In genomic region chr4:40240040-40240653, GRCh38 we compare ENCODE assay signal across 14 cellular contexts. TPM values are rescaled to one million over a fixed set of nuclear protein-coding genes. Genes with fewer than 3 reads are reported as not detected.
DNase-seq lines count a peak whose midpoint lies in the region; ATAC-seq, FAIRE-seq and TF ChIP-seq lines count a peak whose summit lies in the region.
"Had no signal": no experiment of that assay in that cellular context is flagged by ENCODE, and none has a peak within 500 bp of the region (broad histone marks: within the 10 kb centered on the region; RNA-seq: fewer than 3 reads in every experiment).

No MANE protein-coding gene starts in this region.

- ATAC-seq in A549 (no peak), T-helper 17 cell (no peak), HG03175 (IDR thresholded peaks at IDR 0.05; ENCODE audit: unreplicated experiment) (no peak), HG02970 (IDR thresholded peaks at IDR 0.05; ENCODE audit: low FRiP score, unreplicated experiment) (no peak)
- ATAC-seq in central memory CD8-positive, alpha-beta T cell (replicated peaks; ENCODE audit: extremely low read depth, poor library complexity, severe bottlenecking), result no peak
- ATAC-seq: esophagus mucosa, SK-N-SH treated with all-trans-retinoic acid at 6 μM for 48 hours had no signal

- no peak for TF ChIP-seq RAD21 in A549 (conservative IDR thresholded peaks at IDR 0.05 in 1 of 2, IDR thresholded peaks at IDR 0.05 in 1 of 2)

- H3K27me3 ChIP-seq in ovary, result no peaks in the 10 kb centered on the region
- H3K27me3 ChIP-seq: BLaER1 treated with 17β-estradiol and CSF1 and Interleukin-3, amounts not matched to agents 10 nM and 100 nM; sigmoid colon had no signal

- H3K27me3 Mint-ChIP-seq in T-helper 17 cell, result no peaks in the 10 kb centered on the region
- H3K27me3 Mint-ChIP-seq in central memory CD8-positive, alpha-beta T cell, result no peaks in the 10 kb centered on the region

- intact Hi-C loops in ovary (cut with DNase I), result no loop called here

- H3K4me1 ChIP-seq in A549, result peaks cover 6% of the 10 kb centered on the region; the same call in 2 of the 3 replicates
- H3K4me1 ChIP-seq in ovary (ENCODE audit: insufficient read depth), result no peaks in the 10 kb centered on the region
- H3K4me1 ChIP-seq: sigmoid colon had no signal

- peaks cover 65% of the 10 kb centered on the region for H3K4me1 Mint-ChIP-seq in T-helper 17 cell
- peaks cover 83% of the 10 kb centered on the region for H3K4me1 Mint-ChIP-seq in central memory CD8-positive, alpha-beta T cell

- no peaks in the 10 kb centered on the region for H3K36me3 ChIP-seq in ovary
- H3K36me3 ChIP-seq: sigmoid colon had no signal

- FAIRE-seq in A549 (lab: Jason Lieb, UNC), result no peak
- FAIRE-seq: colon had no signal

- 74% methylated on average over 4 of the region's 4 CpGs for WGBS in A549 (ENCODE audit: missing lambda C conversion rate)
- 86 to 88% (median 87%) methylated on average over 4 of the region's 4 CpGs for WGBS in ovary, 3 donors

- no peak overlapping the region for H3K4me3 ChIP-seq in A549
- H3K4me3 ChIP-seq in ovary, result no peak overlapping the region
- H3K4me3 ChIP-seq: BLaER1 treated with 17β-estradiol and CSF1 and Interleukin-3, amounts not matched to agents 10 nM and 100 nM; sigmoid colon had no signal

- CTCF ChIA-PET in A549 (lab: Yijun Ruan, JAX), result interaction anchor here (1.2 to 1.3 kb wide), 2 partner anchors 13 to 89 kb away, joined by 3 read pairs; no protein-coding TSS in a partner anchor

- no peaks in the 10 kb centered on the region for H3K9me3 ChIP-seq in A549
- no peaks in the 10 kb centered on the region for H3K9me3 ChIP-seq in T-helper 17 cell (ENCODE audit: control insufficient read depth, low read length, poor library complexity, severe bottlenecking)
- no peaks in the 10 kb centered on the region for H3K9me3 ChIP-seq in ovary
- H3K9me3 ChIP-seq: sigmoid colon had no signal

- DNase-seq in A549 (ENCODE audit: low read depth in 1 of 2, low spot score in 1 of 2) (peak in 1 of 2 experiments; percentile 3), Daoy (ENCODE audit: low read depth) (peak; percentile 32), T-helper 17 cell (no peak), ovary (no peak), AG20443 (ENCODE audit: low spot score) (no peak)
- no peak for DNase-seq in central memory CD8-positive, alpha-beta T cell (ENCODE audit: low spot score in 2 of 2)
- DNase-seq: activated CD4-positive, alpha-beta T cell treated with anti-CD3 and anti-CD28 coated beads for 1 hour; sigmoid colon had no signal

- 0 out of 3 replicates have a peak overlapping the region, but pooled peaks have one; percentile 4 for H3K4me2 ChIP-seq in A549

- peaks cover 7% of the 10 kb centered on the region for H3K36me3 Mint-ChIP-seq in T-helper 17 cell (ENCODE audit: low read depth)
- peaks cover 85% of the 10 kb centered on the region for H3K36me3 Mint-ChIP-seq in central memory CD8-positive, alpha-beta T cell (ENCODE audit: insufficient read depth)

- POLR2A ChIA-PET in A549 (lab: Yijun Ruan, JAX), result no interaction called here

- no peak for TF ChIP-seq CTCF in A549 (IDR thresholded peaks at IDR 0.05)
- no peak for TF ChIP-seq CTCF in ovary (IDR thresholded peaks at IDR 0.05)

- peak overlapping the region in 1 of 2 experiments; percentile 52; a peak in 2 of 6 replicates for H3K27ac ChIP-seq in A549
- H3K27ac ChIP-seq in ovary, result no peak overlapping the region
- H3K27ac ChIP-seq: sigmoid colon had no signal

- H3K4me3 Mint-ChIP-seq in T-helper 17 cell, result peak overlapping the region; percentile 82
- peak overlapping the region; percentile 73 for H3K4me3 Mint-ChIP-seq in central memory CD8-positive, alpha-beta T cell

- H3K27ac Mint-ChIP-seq in T-helper 17 cell, result peak overlapping the region; percentile 99
- peak overlapping the region; percentile 99 for H3K27ac Mint-ChIP-seq in central memory CD8-positive, alpha-beta T cell (ENCODE audit: low read depth)

- no peaks in the 10 kb centered on the region for H3K9me3 Mint-ChIP-seq in central memory CD8-positive, alpha-beta T cell

- no peak for TF ChIP-seq POLR2A in A549 (IDR thresholded peaks at IDR 0.05; ENCODE audit: low read length)
- TF ChIP-seq POLR2A in ovary (IDR thresholded peaks at IDR 0.05), result no peak

- TF ChIP-seq EP300 in A549 (IDR thresholded peaks at IDR 0.05), result no peak
- no peak for TF ChIP-seq EP300 in ovary (IDR thresholded peaks at IDR 0.05)

TF ChIP-seq in A549, 52 proteins besides CTCF, POLR2A, EP300 and RAD21:
- TF ChIP-seq PBX3 (IDR thresholded peaks at IDR 0.05) (no peak), NFE2L2 (conservative IDR thresholded peaks at IDR 0.05; ENCODE audit: low read length) (no peak), RFX5 (IDR thresholded peaks at IDR 0.05) (no peak), ATOH8 (CRISPR knock-in tag; IDR thresholded peaks at IDR 0.05; ENCODE audit: low read depth) (no peak), FOXS1 (CRISPR knock-in tag; IDR thresholded peaks at IDR 0.05) (no peak), FOSL2 (IDR thresholded peaks at IDR 0.05) (no peak), FOSL2 (CRISPR knock-in tag; IDR thresholded peaks at IDR 0.05) (peak; percentile 17; the same call in 1 of the 2 replicates), NPAS2 (CRISPR knock-in tag; IDR thresholded peaks at IDR 0.05; ENCODE audit: borderline replicate concordance) (no peak)

RNA-seq across cellular contexts. Expression of gene RHOH, which starts 43.3 kb away (rescaled TPM):
- 0.26 and 0.33 TPM in 2 replicates for polyA plus RNA-seq in A549 (2011; rRNA removed)
- polyA plus RNA-seq in A549 (2012; cell fraction: cytosol; rRNA removed), result 0.06 and 0.11 TPM in 2 replicates
- 0.17 and 0.34 TPM in 2 replicates for polyA plus RNA-seq in A549 (2012; cell fraction: nucleus; rRNA removed)
- 0.07 to 0.08 TPM in 2 of 3 replicates, not detected in the other for polyA plus RNA-seq in A549 (2017; fragmentation: RNase III; extraction: RNeasy Plus Mini Kit Qiagen cat#74134 plus additional on column Dnase treatment)
- 0.33 and 0.39 TPM in 2 replicates for polyA minus RNA-seq in A549 (2011; rRNA and poly(A)+ RNA removed)
- not detected in 2 replicates for total RNA-seq in Daoy (2014; rRNA removed; shearing (Covaris generic))
- total RNA-seq in T-helper 17 cell, result 100 to 1,000 TPM; 439 to 459 TPM
- total RNA-seq in ovary, result 1 to 10 TPM in 4 of 7 donors, under 1 TPM in 3; 0.56 to 3.2 (median 1.0) TPM
- under 1 TPM; 0.31 to 0.98 TPM for polyA plus RNA-seq in ovary

Comparison
In these comparisons a context has a peak if more than half of its experiments do, and no peak if none do; other contexts are left out.
1. RNA of gene RHOH, which starts 43.3 kb away (total RNA-seq): 439 to 459 TPM in T-helper 17 cell; 0.56 to 3.2 TPM in ovary and not detected in Daoy; every median in the first group is over 100 times any median in the second.